In genomic region chr17:49103360-49103759, GRCh38 we compare ENCODE assay signal across 2 cellular contexts. TPM values are rescaled to one million over a fixed set of nuclear protein-coding genes. Genes with fewer than 3 reads are reported as not detected.
"Had no signal": no experiment of that assay in that cellular context is flagged by ENCODE, and none has a peak within 500 bp of the region (broad histone marks: within the 10 kb centered on the region; RNA-seq: fewer than 3 reads in every experiment).

No MANE protein-coding gene starts in this region.

RNA-seq across cellular contexts. Expression of gene B4GALNT2, which starts 29.2 kb away (rescaled TPM):
- total RNA-seq: G401, GM12878 had no signal
- polyA plus RNA-seq: GM12878 had no signal
